In the genomic region with DNA sequence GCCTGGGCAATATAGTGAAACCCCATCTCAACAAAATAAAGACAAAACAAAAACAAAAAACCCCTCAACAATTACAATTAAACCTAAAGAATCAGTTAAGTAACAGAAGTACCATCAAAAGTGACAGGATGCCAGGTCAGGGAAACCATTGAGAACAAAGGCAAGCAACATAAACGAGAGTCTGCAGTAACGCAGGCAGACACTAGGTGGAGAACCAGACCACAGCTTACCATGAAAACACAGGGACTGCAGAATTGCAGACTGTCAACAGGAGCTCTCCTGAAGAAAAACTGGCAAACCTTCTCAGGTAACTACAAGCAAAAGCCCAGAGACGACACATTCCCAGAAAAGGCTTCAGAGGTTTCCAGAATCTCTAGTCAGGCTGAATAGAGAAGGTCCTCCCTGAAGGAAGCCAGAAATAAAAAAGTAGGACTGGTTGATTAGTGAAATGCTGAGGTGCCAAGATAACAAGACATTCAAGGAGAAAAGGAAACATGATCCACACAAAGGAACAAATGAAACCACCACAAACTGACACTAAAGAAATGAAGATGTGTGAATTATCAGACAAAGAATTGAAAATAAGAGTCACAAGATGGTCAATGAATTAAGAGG, we compare ENCODE assay signal across 8 cellular contexts. TPM values are rescaled to one million over a fixed set of nuclear protein-coding genes. Genes with fewer than 3 reads are reported as not detected.
DNase-seq lines count a peak whose midpoint lies in the region; ATAC-seq and FAIRE-seq lines count a peak whose summit lies in the region.

No MANE protein-coding gene starts in this region.

- peaks cover 38% of the 10 kb centered on the region for H3K4me1 Mint-ChIP-seq in activated naive CD4-positive, alpha-beta T cell treated with anti-CD3 and anti-CD28 coated beads, Interleukin-2, amount 50 U/mL, for 24 hours

- H3K27me3 Mint-ChIP-seq in activated naive CD4-positive, alpha-beta T cell treated with anti-CD3 and anti-CD28 coated beads, Interleukin-2, amount 50 U/mL, for 24 hours = no peaks in the 10 kb centered on the region

- no peak for ATAC-seq in GM18519 (IDR thresholded peaks at IDR 0.05; ENCODE audit: low FRiP score, unreplicated experiment)

- H3K36me3 Mint-ChIP-seq in activated naive CD4-positive, alpha-beta T cell treated with anti-CD3 and anti-CD28 coated beads, Interleukin-2, amount 50 U/mL, for 24 hours = peaks cover 25% of the 10 kb centered on the region

- H3K27ac Mint-ChIP-seq in activated naive CD4-positive, alpha-beta T cell treated with anti-CD3 and anti-CD28 coated beads, Interleukin-2, amount 50 U/mL, for 24 hours = no peak overlapping the region

- H3K9me3 Mint-ChIP-seq in activated naive CD4-positive, alpha-beta T cell treated with anti-CD3 and anti-CD28 coated beads, Interleukin-2, amount 50 U/mL, for 24 hours = no peaks in the 10 kb centered on the region

- H3K4me3 Mint-ChIP-seq in activated naive CD4-positive, alpha-beta T cell treated with anti-CD3 and anti-CD28 coated beads, Interleukin-2, amount 50 U/mL, for 24 hours = peak overlapping the region; percentile 37

- DNase-seq in GM03348 (ENCODE audit: low spot score) (peak; percentile 79), NCI-H1092 treated with DMSO at 0.1 percent for 48 hours (lab: John Stamatoyannopoulos, UW) (peak; percentile 81), SKM-1 treated with dmso at 0.1 percent for 144 hours (lab: John Stamatoyannopoulos, UW; ENCODE audit: unreplicated experiment) (peak; percentile 66), glomerular endothelial cell (ENCODE audit: extremely low read depth, low read depth, low spot score) (peak; percentile 72), pons (ENCODE audit: low spot score) (peak; percentile 92), urothelium cell line (ENCODE audit: low spot score) (peak; percentile 75)

- FAIRE-seq in urothelium cell line (lab: Jason Lieb, UNC) = no peak

RNA-seq across cellular contexts. Expression of a gene that starts 2.2 kb away (rescaled TPM):
- total RNA-seq in glomerular endothelial cell = 1.9 and 2.5 TPM in 2 replicates

RNA-seq across cellular contexts. Expression of a gene that starts 36.5 kb away (rescaled TPM):
- total RNA-seq in glomerular endothelial cell = 4.5 and 6.0 TPM in 2 replicates

RNA-seq across cellular contexts. Expression of a gene that starts 59.3 kb away (rescaled TPM):
- 18.7 and 28.1 TPM in 2 replicates for total RNA-seq in glomerular endothelial cell
